In genomic region chr6:27129095-27129815, GRCh38 we compare ENCODE assay signal across 1 cellular context.
TF ChIP-seq lines count a peak whose summit lies in the region.

No MANE protein-coding gene starts in this region.

TF ChIP-seq in HepG2, 621 proteins besides CTCF, POLR2A, EP300 and RAD21:
- no peak for TF ChIP-seq ZSCAN30 (CRISPR knock-in tag; IDR thresholded peaks at IDR 0.05)
- 0 out of 2 replicates have a peak, but pooled peaks have one; percentile 15 for TF ChIP-seq SIX1 (CRISPR knock-in tag; IDR thresholded peaks at IDR 0.05; ENCODE audit: borderline replicate concordance)
- no peak for TF ChIP-seq ZNF784 (CRISPR knock-in tag; IDR thresholded peaks at IDR 0.05; ENCODE audit: borderline replicate concordance)
- no peak for TF ChIP-seq HMG20A (CRISPR knock-in tag; IDR thresholded peaks at IDR 0.05; ENCODE audit: borderline replicate concordance)
- TF ChIP-seq ZNF703 (CRISPR knock-in tag; IDR thresholded peaks at IDR 0.05; ENCODE audit: borderline replicate concordance), result no peak
- no peak for TF ChIP-seq ZNF446 (CRISPR knock-in tag; IDR thresholded peaks at IDR 0.05)
- peak; percentile 86 for TF ChIP-seq SRF (IDR thresholded peaks at IDR 0.05; ENCODE audit: low read depth, low read length)
- TF ChIP-seq RBM22 (optimal IDR thresholded peaks at IDR 0.05; ENCODE audit: low read length), result no peak
- no peak for TF ChIP-seq RORA (CRISPR knock-in tag; IDR thresholded peaks at IDR 0.05)
- no peak for TF ChIP-seq ZSCAN25 (CRISPR knock-in tag; IDR thresholded peaks at IDR 0.05)
- TF ChIP-seq NR2F2 (IDR thresholded peaks at IDR 0.05; ENCODE audit: borderline replicate concordance, low read depth), result no peak
- TF ChIP-seq NR1H2 (CRISPR knock-in tag; IDR thresholded peaks at IDR 0.05; ENCODE audit: borderline replicate concordance, low read depth), result no peak
- TF ChIP-seq MAFF (IDR thresholded peaks at IDR 0.05; ENCODE audit: low read depth, low read length), result peak; percentile 40; the same call in 1 of the 2 replicates
- TF ChIP-seq NFE2L2 (IDR thresholded peaks at IDR 0.05; ENCODE audit: low read length), result no peak
- TF ChIP-seq RNF219 (CRISPR knock-in tag; IDR thresholded peaks at IDR 0.05), result no peak
- TF ChIP-seq MED8 (CRISPR knock-in tag; IDR thresholded peaks at IDR 0.05; ENCODE audit: insufficient replicate concordance), result no peak
- no peak for TF ChIP-seq IRF1 (CRISPR knock-in tag; IDR thresholded peaks at IDR 0.05; ENCODE audit: low read depth)
- peak; percentile 23 to 26; a peak in 1 of 4 replicates for TF ChIP-seq MAFK (conservative IDR thresholded peaks at IDR 0.05 in 1 of 2, IDR thresholded peaks at IDR 0.05 in 1 of 2; ENCODE audit: low read length in 2 of 2)
- peak; percentile 90 for TF ChIP-seq BCL6 (CRISPR knock-in tag; IDR thresholded peaks at IDR 0.05)
- no peak for TF ChIP-seq ZBTB7A (CRISPR knock-in tag; IDR thresholded peaks at IDR 0.05)
- no peak for TF ChIP-seq GMEB2 (CRISPR knock-in tag; IDR thresholded peaks at IDR 0.05; ENCODE audit: low read depth)
- no peak for TF ChIP-seq TRIM22 (IDR thresholded peaks at IDR 0.05)
- TF ChIP-seq ELK4 (CRISPR knock-in tag; IDR thresholded peaks at IDR 0.05; ENCODE audit: borderline replicate concordance), result no peak
- no peak for TF ChIP-seq ZNF513 (CRISPR knock-in tag; conservative IDR thresholded peaks at IDR 0.05)
